In the genomic region with DNA sequence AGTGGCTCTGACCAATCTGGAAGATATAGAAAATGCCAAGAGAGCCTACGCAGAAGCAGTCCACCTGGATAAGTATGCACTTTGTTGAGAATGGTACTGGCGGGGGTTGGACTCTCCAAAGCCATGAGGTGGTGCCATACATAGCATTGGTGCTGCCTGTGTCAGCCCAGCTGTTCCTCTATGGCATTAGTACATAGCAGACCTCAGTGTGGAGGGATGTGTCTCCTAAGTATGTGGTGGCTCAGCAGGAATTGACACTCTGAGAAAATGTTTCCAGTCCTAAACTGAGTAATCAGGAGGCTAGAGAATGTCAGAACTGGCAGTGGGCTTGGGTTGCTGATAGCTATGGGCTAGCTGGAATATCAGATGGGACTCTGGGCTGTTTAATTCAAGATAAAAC, we compare ENCODE assay signal across 17 cellular contexts. TPM values are rescaled to one million over a fixed set of nuclear protein-coding genes. Genes with fewer than 3 reads are reported as not detected.
DNase-seq lines count a peak whose midpoint lies in the region; ATAC-seq and TF ChIP-seq lines count a peak whose summit lies in the region.
"Had no signal": no experiment of that assay in that cellular context is flagged by ENCODE, and none has a peak within 500 bp of the region (broad histone marks: within the 10 kb centered on the region; RNA-seq: fewer than 3 reads in every experiment).

No MANE protein-coding gene starts in this region.

- ATAC-seq in RWPE2 (ENCODE audit: low read depth) = peak; percentile 32; the same call in 2 of the 3 replicates
- no peak for ATAC-seq in HG03039 (IDR thresholded peaks at IDR 0.05; ENCODE audit: unreplicated experiment)

- H3K4me3 ChIP-seq in RWPE2 (ENCODE audit: severe bottlenecking) = no peak overlapping the region
- H3K4me3 ChIP-seq: BLaER1 treated with 17β-estradiol and CSF1 and Interleukin-3, amounts not matched to agents 10 nM and 100 nM had no signal

- no peaks in the 10 kb centered on the region for H3K27me3 ChIP-seq in RWPE2 (ENCODE audit: insufficient read depth, poor library complexity, severe bottlenecking)
- H3K27me3 ChIP-seq: BLaER1 treated with 17β-estradiol and CSF1 and Interleukin-3, amounts not matched to agents 10 nM and 100 nM had no signal

- H3K36me3 ChIP-seq in RWPE2 (ENCODE audit: low read depth) = peaks cover 58% of the 10 kb centered on the region

- H3K27ac ChIP-seq in RWPE2 (ENCODE audit: poor library complexity, severe bottlenecking) = no peak overlapping the region
- H3K27ac ChIP-seq: BLaER1 treated with 17β-estradiol and CSF1 and Interleukin-3, amounts not matched to agents 10 nM and 100 nM; HL-60 had no signal

- no peaks in the 10 kb centered on the region for H3K9me3 ChIP-seq in RWPE2 (ENCODE audit: severe bottlenecking)
- H3K9me3 ChIP-seq: BLaER1 treated with 17β-estradiol and CSF1 and Interleukin-3, amounts not matched to agents 10 nM and 100 nM had no signal

- DNase-seq in NCI-H146 (lab: John Stamatoyannopoulos, UW) = peak; percentile 1
- no peak for DNase-seq in NCI-H146 treated with DMSO at 0.1 percent for 48 hours (lab: John Stamatoyannopoulos, UW; ENCODE audit: unreplicated experiment)
- DNase-seq in RWPE2 (ENCODE audit: low spot score) = no peak
- DNase-seq in myocyte (ENCODE audit: low read depth) = peak; percentile 71
- no peak for DNase-seq in stimulated activated CD4-positive, alpha-beta T cell treated with anti-CD3 and anti-CD28 coated beads, Interleukin-15, amount 100 ng/mL, for 24 hours
- no peak for DNase-seq in NCI-H187 (lab: John Stamatoyannopoulos, UW)
- DNase-seq: ACHN, COR-L47, HCEC 1CT, HFFc6 had no signal

- no peak for TF ChIP-seq CTCF in RWPE2 (IDR thresholded peaks at IDR 0.05; ENCODE audit: poor library complexity, severe bottlenecking)

- no peaks in the 10 kb centered on the region for H3K4me1 ChIP-seq in RWPE2 (ENCODE audit: insufficient read depth, poor library complexity, severe bottlenecking)

RNA-seq across cellular contexts. Expression of a gene that starts 48.4 kb away (rescaled TPM):
- total RNA-seq in myocyte = 36.2 and 40.1 TPM in 2 replicates
- 33.3 TPM for polyA plus RNA-seq in myocyte (2012)

RNA-seq across cellular contexts. Expression of a gene that starts 49.1 kb away (rescaled TPM):
- 32.1 and 33.9 TPM in 2 replicates for total RNA-seq in myocyte
- 23.3 TPM for polyA plus RNA-seq in myocyte (2012)

RNA-seq across cellular contexts. Expression of a gene that starts 49.1 kb away (rescaled TPM):
- not detected in 2 replicates for total RNA-seq in myocyte
- polyA plus RNA-seq in myocyte (2012) = not detected
- total RNA-seq: A172, Daoy, H4, HFFc6 had no signal
- polyA plus RNA-seq: CD4-positive, alpha-beta memory T cell had no signal

Comparison
In these comparisons a context has a peak if more than half of its experiments do, and no peak if none do; other contexts are left out.
1. DNase-seq: peak in NCI-H146 (single experiment) and myocyte (single experiment); none in NCI-H146 treated with DMSO at 0.1 percent for 48 hours (single experiment), RWPE2 (single experiment), stimulated activated CD4-positive, alpha-beta T cell treated with anti-CD3 and anti-CD28 coated beads, Interleukin-15, amount 100 ng/mL, for 24 hours (single experiment) and NCI-H187 (0 of 2).